Comparison of ENCODE assay signal across 29 cellular contexts in genomic region chr2:33190393-33190937, GRCh38.
DNase-seq lines count a peak whose midpoint lies in the region; ATAC-seq and TF ChIP-seq lines count a peak whose summit lies in the region.
"Had no signal": no experiment of that assay in that cellular context is flagged by ENCODE, and none has a peak within 500 bp of the region (broad histone marks: within the 10 kb centered on the region; RNA-seq: fewer than 3 reads in every experiment).

No MANE protein-coding gene starts in this region.

- no CpG with 5 or more reads among the region's 5 CpGs for WGBS in mesendoderm (ENCODE audit: extremely low coverage, insufficient coverage, low lambda C conversion rate)

- H2BK15ac ChIP-seq in mesendoderm (replicated peaks; ENCODE audit: low read depth): no peak overlapping the region

- H3K79me1 ChIP-seq in mesendoderm (ENCODE audit: low read length): no peaks in the 10 kb centered on the region

- TF ChIP-seq CTCF in brain microvascular endothelial cell (IDR thresholded peaks at IDR 0.05; ENCODE audit: low read depth, low read length, missing control alignments) (no peak), tibial artery (IDR thresholded peaks at IDR 0.05) (no peak)

- H3K36me3 ChIP-seq in brain microvascular endothelial cell (replicated peaks) (peaks cover 81% of the 10 kb centered on the region), mesendoderm (ENCODE audit: control insufficient read depth, insufficient read depth, low read length) (no peaks in the 10 kb centered on the region), tibial artery (peaks cover 34 to 64% (median 39%) of the 10 kb centered on the region in 3 donors)
- H3K36me3 ChIP-seq: BLaER1 treated with 17β-estradiol and CSF1 and Interleukin-3, amounts not matched to agents 10 nM and 100 nM; HAP-1; SJSA1 had no signal

- no peak overlapping the region for H2AK5ac ChIP-seq in mesendoderm (ENCODE audit: low read length)

- H3K27ac ChIP-seq in brain microvascular endothelial cell (peak overlapping the region; percentile 27), mesendoderm (ENCODE audit: low read depth, low read length) (no peak overlapping the region), tibial artery (peak overlapping the region; percentile 2 to 39), substantia nigra (ENCODE audit: low read depth, low read length, poor library complexity, severe bottlenecking) (no peak overlapping the region)
- H3K27ac ChIP-seq: A549; BLaER1 treated with 17β-estradiol and CSF1 and Interleukin-3, amounts not matched to agents 10 nM and 100 nM; PC-9; SJSA1 had no signal

- no peak overlapping the region for H2BK120ac ChIP-seq in mesendoderm (ENCODE audit: low read depth, low read length)

- H3K9ac ChIP-seq in mesendoderm (ENCODE audit: low read length): no peak overlapping the region
- H3K9ac ChIP-seq: BLaER1 treated with 17β-estradiol and CSF1 and Interleukin-3, amounts not matched to agents 10 nM and 100 nM had no signal

- no peak overlapping the region for H3K56ac ChIP-seq in mesendoderm (ENCODE audit: low read length)

- H3K9me3 ChIP-seq in tibial artery: no peaks in the 10 kb centered on the region
- H3K9me3 ChIP-seq: A549; BLaER1 treated with 17β-estradiol and CSF1 and Interleukin-3, amounts not matched to agents 10 nM and 100 nM; HAP-1; SJSA1 had no signal

- no peaks in the 10 kb centered on the region for H3K79me2 ChIP-seq in mesendoderm (ENCODE audit: control insufficient read depth, insufficient read depth, low read length)

- H4K5ac ChIP-seq in mesendoderm (ENCODE audit: low read length): no peak overlapping the region

- no peak overlapping the region for H3K23ac ChIP-seq in mesendoderm (ENCODE audit: low read length)

- peak; percentile 15 for DNase-seq in Jurkat, Clone E6-1 (ENCODE audit: low read depth, low spot score)
- DNase-seq in brain microvascular endothelial cell: peak; percentile 52
- peak; percentile 88 for DNase-seq in mesendoderm
- DNase-seq in tibial artery: no peak
- DNase-seq in substantia nigra (lab: John Stamatoyannopoulos, UW): no peak
- DNase-seq in stimulated activated CD4-positive, alpha-beta T cell treated with anti-CD3 and anti-CD28 coated beads, Interleukin-15, amount 100 ng/mL, for 24 hours: no peak
- DNase-seq: AML-193; CD4-positive, alpha-beta memory T cell; DMS79 treated with DMSO at 0.1 percent for 48 hours; GF-D8; GOT3; HFFc6; KBM-7; NCI-H1048; NCI-H1417; NCI-H1694; NCI-H2029 treated with DMSO at 0.1 percent for 48 hours; NCI-H446 treated with DMSO at 0.1 percent for 48 hours; NCI-H526; NCI-H82; NK-92 treated with Interleukin-12 subunit alpha and Interleukin-12 subunit beta, amount 100 ng/mL, for 24 hours; PC-9; Right ventricle myocardium superior had no signal

- intact Hi-C loops in tibial artery (cut with DNase I; ENCODE audit: low total_unique reads): no loop called here

- H3K4me3 ChIP-seq in Jurkat, Clone E6-1 (ENCODE audit: low read length): no peak overlapping the region
- H3K4me3 ChIP-seq in brain microvascular endothelial cell (ENCODE audit: low read depth, low read length): no peak overlapping the region
- no peak overlapping the region for H3K4me3 ChIP-seq in mesendoderm (ENCODE audit: low read length)
- no peak overlapping the region for H3K4me3 ChIP-seq in tibial artery
- H3K4me3 ChIP-seq: A549; BLaER1 treated with 17β-estradiol and CSF1 and Interleukin-3, amounts not matched to agents 10 nM and 100 nM; HAP-1; PC-9; SJSA1 had no signal

- in situ Hi-C loops in brain microvascular endothelial cell (cut with HindIII; ENCODE audit: low pct_ligation_motif_present, low sequenced_read_pairs): no loop called here

- no peak overlapping the region for H4K8ac ChIP-seq in mesendoderm (ENCODE audit: low read depth, low read length)

- ATAC-seq in GM21737 (IDR thresholded peaks at IDR 0.05; ENCODE audit: unreplicated experiment): no peak
- ATAC-seq: A549, HepG2 had no signal

- peaks cover 4% of the 10 kb centered on the region for H3K4me1 ChIP-seq in mesendoderm (ENCODE audit: control insufficient read depth, low read depth, low read length)
- peaks cover 0 to 78% (median 16%) of the 10 kb centered on the region in 4 donors for H3K4me1 ChIP-seq in tibial artery
- H3K4me1 ChIP-seq: BLaER1 treated with 17β-estradiol and CSF1 and Interleukin-3, amounts not matched to agents 10 nM and 100 nM; HAP-1; SJSA1 had no signal

- H2BK5ac ChIP-seq in mesendoderm (ENCODE audit: low read length): no peak overlapping the region

- no peak overlapping the region for H3K4me2 ChIP-seq in mesendoderm (ENCODE audit: low read length)
- H3K4me2 ChIP-seq: A549; BLaER1 treated with 17β-estradiol and CSF1 and Interleukin-3, amounts not matched to agents 10 nM and 100 nM; PC-9 had no signal

- no peaks in the 10 kb centered on the region for H3K27me3 ChIP-seq in brain microvascular endothelial cell (replicated peaks)
- H3K27me3 ChIP-seq in mesendoderm (ENCODE audit: insufficient read depth, low read length, poor library complexity): no peaks in the 10 kb centered on the region
- H3K27me3 ChIP-seq in tibial artery: no peaks in the 10 kb centered on the region
- H3K27me3 ChIP-seq: BLaER1 treated with 17β-estradiol and CSF1 and Interleukin-3, amounts not matched to agents 10 nM and 100 nM; SJSA1 had no signal

- no peak overlapping the region for H3K18ac ChIP-seq in mesendoderm (ENCODE audit: low read length)

- H3K4ac ChIP-seq in mesendoderm (ENCODE audit: low read depth, low read length): no peak overlapping the region

Comparison
In these comparisons a context has a peak if more than half of its experiments do, and no peak if none do; other contexts are left out.
1. DNase-seq: peak in Jurkat, Clone E6-1 (single experiment), brain microvascular endothelial cell (single experiment) and mesendoderm (single experiment); none in tibial artery (0 of 2), substantia nigra (0 of 49) and stimulated activated CD4-positive, alpha-beta T cell treated with anti-CD3 and anti-CD28 coated beads, Interleukin-15, amount 100 ng/mL, for 24 hours (single experiment).
2. H3K27ac ChIP-seq: peak in brain microvascular endothelial cell (single experiment) and tibial artery (2 of 2); none in mesendoderm (single experiment) and substantia nigra (single experiment).